ENCODE assay signal across 11 cellular contexts in the genomic region with DNA sequence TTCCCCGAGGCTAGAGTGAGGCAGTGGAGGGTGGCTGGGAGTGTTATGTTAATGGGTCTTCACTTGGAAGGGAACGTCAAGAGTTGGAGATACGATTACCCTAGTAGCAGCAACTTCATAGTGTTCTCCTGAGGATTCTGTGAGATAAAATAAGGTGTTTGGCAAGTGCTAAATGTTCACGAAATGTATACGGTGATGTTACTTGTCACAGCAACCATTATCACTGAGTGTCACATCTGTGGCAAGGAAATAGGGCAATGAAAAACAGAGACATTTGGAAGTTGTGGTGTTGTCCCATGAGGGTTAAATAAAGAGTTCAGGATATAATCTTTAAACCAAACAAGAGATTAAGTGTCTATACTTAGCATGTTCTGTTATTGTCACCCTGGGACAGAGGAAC.
"Had no signal": no experiment of that assay in that cellular context is flagged by ENCODE, and none has a peak within 500 bp of the region (broad histone marks: within the 10 kb centered on the region; RNA-seq: fewer than 3 reads in every experiment).

No MANE protein-coding gene starts in this region.

- H3K36me3 Mint-ChIP-seq: IgD-negative memory B cell had no signal

- H3K27ac ChIP-seq: GM23248, HL-60, KMS-11 had no signal

- H3K4me3 ChIP-seq: GM23248 had no signal

- H3K4me3 Mint-ChIP-seq: H9, IgD-negative memory B cell had no signal

- H2AFZ ChIP-seq: GM23248 had no signal

- H3K4me1 Mint-ChIP-seq: IgD-negative memory B cell had no signal

- FAIRE-seq: H54, HepG2 had no signal

- ATAC-seq: HepG2 had no signal

- H3K27ac Mint-ChIP-seq: H9, IgD-negative memory B cell had no signal

- H3K9me3 Mint-ChIP-seq: H9 had no signal

- H3K9ac ChIP-seq: GM23248, KMS-11 had no signal

- DNase-seq: GM23248, GOT3, H9, HCEC 1CT, Karpas-422, KBM-7 had no signal

- H3K4me2 ChIP-seq: KMS-11 had no signal

- H3K27me3 Mint-ChIP-seq: IgD-negative memory B cell had no signal
